Comparison of ENCODE assay signal across 24 cellular contexts in genomic region chr1:56922070-56922469, GRCh38. TPM values are rescaled to one million over a fixed set of nuclear protein-coding genes. Genes with fewer than 3 reads are reported as not detected.
"Had no signal": no experiment of that assay in that cellular context is flagged by ENCODE, and none has a peak within 500 bp of the region (broad histone marks: within the 10 kb centered on the region; RNA-seq: fewer than 3 reads in every experiment).

No MANE protein-coding gene starts in this region.

- H3K4me3 ChIP-seq: colonic mucosa, esophagus squamous epithelium, hepatocyte, left ventricle myocardium inferior, mucosa of descending colon, suprapubic skin had no signal

- H3K36me3 ChIP-seq: colonic mucosa, esophagus squamous epithelium, left ventricle myocardium inferior, suprapubic skin had no signal

- H3K79me2 ChIP-seq: hepatocyte had no signal

- H3K27me3 ChIP-seq: colonic mucosa, hepatocyte, suprapubic skin had no signal

- H3K9me3 ChIP-seq: colonic mucosa, esophagus squamous epithelium, left ventricle myocardium inferior, mucosa of descending colon, suprapubic skin had no signal

- H3K4me2 ChIP-seq: hepatocyte had no signal

- ATAC-seq: activated CD4-positive, CD25-positive, alpha-beta regulatory T cell treated with anti-CD3 and anti-CD28 coated beads, Interleukin-2, amount 50 U/mL, for 24 hours; mucosa of descending colon; stimulated activated naive CD8-positive, alpha-beta T cell treated with anti-CD3 and anti-CD28 coated beads, Interleukin-15, Interleukin-2, amounts not matched to agents 100 U/mL and 50 U/mL, for 24 hours had no signal

- DNase-seq: activated CD4-positive, alpha-beta T cell treated with anti-CD3 and anti-CD28 coated beads, Interleukin-2, amount 50 U/mL, for 1 hour; activated CD8-positive, alpha-beta memory T cell treated with anti-CD3 and anti-CD28 coated beads for 24 hours; activated naive CD4-positive, alpha-beta T cell; activated naive CD8-positive, alpha-beta T cell treated with anti-CD3 and anti-CD28 coated beads, Interleukin-2, amount 10 ng/mL, durations not matched to agents 7 days and 5 days; central memory CD4-positive, alpha-beta T cell; colonic mucosa; effector CD4-positive, alpha-beta T cell; esophagus squamous epithelium; left ventricle myocardium inferior; mucosa of descending colon; natural killer cell; occipital lobe; stimulated activated CD4-positive, alpha-beta T cell treated with anti-CD3 and anti-CD28 coated beads, Interleukin-4, amount 100 ng/mL, for 4 hours; stimulated activated CD8-positive, alpha-beta memory T cell treated with anti-CD3 and anti-CD28 coated beads, Interleukin-4, amount 100 ng/mL, for 48 hours; stimulated activated naive CD8-positive, alpha-beta T cell treated with anti-CD3 and anti-CD28 coated beads, Interleukin-15, Interleukin-2, amounts not matched to agents 100 U/mL and 50 U/mL, for 24 hours had no signal

- H3K27ac ChIP-seq: colonic mucosa, esophagus squamous epithelium, hepatocyte, left ventricle myocardium inferior, suprapubic skin had no signal

- H2AFZ ChIP-seq: hepatocyte had no signal

- H3K4me1 ChIP-seq: colonic mucosa, esophagus squamous epithelium, left ventricle myocardium inferior, suprapubic skin had no signal

RNA-seq across cellular contexts. Expression of gene C8B, which starts 43.7 kb away (rescaled TPM):
- total RNA-seq: activated naive CD8-positive, alpha-beta T cell treated with anti-CD3 and anti-CD28 coated beads, Interleukin-2, amount 10 ng/mL, durations not matched to agents 7 days and 5 days; activated T-helper 1 cell treated with anti-CD3 and anti-CD28 coated beads, Interleukin-12 subunit alpha, Interleukin-12 subunit beta, Interleukin-2, Interleukin-4 antibody, amounts not matched to agents 30 ng/mL and 10 ng/mL and 1 ng/mL, durations not matched to agents 14 hours and 24 hours and 36 hours; colonic mucosa; endothelial cell of umbilical vein; fibroblast of villous mesenchyme; glomerular endothelial cell; left ventricle myocardium inferior; mucosa of descending colon; natural killer cell; occipital lobe; posterior vena cava; skeletal muscle tissue; suprapubic skin had no signal
